18 cellular contexts compared by ENCODE assay signal in genomic region chr4:148164529-148164928, GRCh38.
"Had no signal": no experiment of that assay in that cellular context is flagged by ENCODE, and none has a peak within 500 bp of the region (broad histone marks: within the 10 kb centered on the region; RNA-seq: fewer than 3 reads in every experiment).

No MANE protein-coding gene starts in this region.

- DNase-seq: activated CD4-positive, alpha-beta memory T cell treated with anti-CD3 and anti-CD28 coated beads, Interleukin-2, amount 10 ng/mL, durations not matched to agents 7 days and 5 days; activated CD8-positive, alpha-beta memory T cell treated with anti-CD3 and anti-CD28 coated beads, Interleukin-2, amount 50 U/mL, for 4 hours; activated naive CD8-positive, alpha-beta T cell treated with anti-CD3 and anti-CD28 coated beads, Interleukin-2, amount 10 ng/mL, durations not matched to agents 7 days and 5 days; activated T-cell treated with anti-CD3 and anti-CD28 coated beads, Interleukin-2, amount 50 U/mL, for 72 hours; anterior cingulate cortex; endodermal cell; erythroblast; hypothalamus; left ventricle myocardium superior; retina; stimulated activated CD4-positive, alpha-beta T cell treated with anti-CD3 and anti-CD28 coated beads, Interleukin-4, amount 100 ng/mL, for 4 hours; stomach had no signal

- H3K4me1 ChIP-seq: breast epithelium had no signal

- H3K4me3 ChIP-seq: breast epithelium, neural progenitor cell, skin epidermis, stomach, thoracic aorta had no signal

- ATAC-seq: activated T-cell treated with anti-CD3 and anti-CD28 coated beads, Interleukin-2, amount 50 U/mL, for 72 hours; left ventricle myocardium superior had no signal

- H3K9me3 ChIP-seq: breast epithelium, stomach, thoracic aorta had no signal

- H3K36me3 ChIP-seq: breast epithelium, neural progenitor cell, stomach, thoracic aorta had no signal

- H3K9ac ChIP-seq: neural progenitor cell, parathyroid adenoma had no signal

- FAIRE-seq: urothelium cell line had no signal

- H3K27ac ChIP-seq: breast epithelium, neural progenitor cell, parathyroid adenoma, stomach, thoracic aorta had no signal
